Comparison of ENCODE assay signal across 11 cellular contexts in the genomic region with DNA sequence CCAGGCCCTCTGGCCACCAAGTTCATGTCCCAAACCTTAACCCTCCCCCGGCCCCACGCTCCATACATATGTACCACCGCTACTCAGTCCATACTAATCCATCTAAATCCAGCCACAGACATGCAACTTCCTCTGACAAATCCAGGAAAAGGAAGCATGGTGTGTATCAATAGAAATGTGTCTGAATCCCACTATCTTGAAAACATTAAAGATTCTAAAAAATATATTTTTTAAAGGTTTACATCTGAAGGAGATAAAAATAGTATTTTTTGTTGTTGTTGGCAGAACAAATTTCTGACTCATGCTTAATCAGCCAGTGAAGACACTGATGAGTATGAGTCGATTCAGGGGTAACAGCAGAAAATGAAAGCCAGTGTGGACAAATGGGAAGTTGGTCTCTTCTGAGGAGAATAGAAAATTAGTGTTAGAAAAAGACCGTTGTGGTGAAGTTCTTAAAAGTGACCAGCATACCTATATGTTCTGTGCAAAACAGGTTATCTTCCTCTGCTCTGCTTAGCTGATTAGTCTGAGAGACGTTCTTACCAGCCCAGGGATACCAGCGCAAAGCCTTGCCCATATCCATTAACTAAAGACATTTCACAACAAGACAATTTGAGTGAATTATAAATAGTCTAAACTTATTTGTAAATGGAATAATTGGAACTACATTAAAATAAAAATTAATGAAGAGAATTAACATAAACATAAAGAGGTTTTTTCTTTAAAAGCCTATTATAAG.
DNase-seq lines count a peak whose midpoint lies in the region; ATAC-seq and TF ChIP-seq lines count a peak whose summit lies in the region.
"Had no signal": no experiment of that assay in that cellular context is flagged by ENCODE, and none has a peak within 500 bp of the region (broad histone marks: within the 10 kb centered on the region; RNA-seq: fewer than 3 reads in every experiment).

No MANE protein-coding gene starts in this region.

- POLR2A ChIA-PET in CD4-positive, alpha-beta T cell (lab: Charles Lee): no interaction called here

- no peaks in the 10 kb centered on the region for H3K4me1 Mint-ChIP-seq in CD4-positive, alpha-beta T cell (ENCODE audit: low read depth)

- CTCF ChIA-PET in CD4-positive, alpha-beta T cell (lab: Charles Lee): no interaction called here

- H2BK5ac ChIP-seq in trophoblast cell (ENCODE audit: low read depth, low read length, poor library complexity): no peak overlapping the region

- H3K79me2 ChIP-seq in fibroblast of lung (ENCODE audit: control insufficient read depth, insufficient read depth, low read length) (no peaks in the 10 kb centered on the region), trophoblast cell (ENCODE audit: control insufficient read depth, insufficient read depth, low read length, poor library complexity) (no peaks in the 10 kb centered on the region)

- H3K4ac ChIP-seq in trophoblast cell (ENCODE audit: low read depth, low read length): no peak overlapping the region

- H3K4me3 ChIP-seq in HFF-Myc (replicated peaks; ENCODE audit: low read depth, low read length) (no peak overlapping the region), RWPE2 (ENCODE audit: severe bottlenecking) (no peak overlapping the region), fibroblast of lung (replicated peaks in 1 of 4; ENCODE audit: control extremely low read depth in 1 of 4, insufficient read depth in 1 of 4, low read depth in 3 of 4, low read length in 4 of 4) (peak overlapping the region in 2 of 4 experiments; percentile 3 to 8), skeletal muscle cell (ENCODE audit: low read depth, low read length) (no peak overlapping the region), trophoblast cell (ENCODE audit: low read depth, low read length) (no peak overlapping the region)
- H3K4me3 ChIP-seq: testis had no signal

- no peak overlapping the region for H4K12ac ChIP-seq in trophoblast cell (ENCODE audit: low read depth, low read length)

- no peak overlapping the region for H3K27ac Mint-ChIP-seq in CD4-positive, alpha-beta T cell

- DNase-seq in HFF-Myc (ENCODE audit: extremely low read depth, low read depth) (peak; percentile 29), RWPE2 (ENCODE audit: low spot score) (no peak), fibroblast of lung (ENCODE audit: low read depth in 2 of 2) (peak; percentile 86 to 89), skeletal muscle cell (ENCODE audit: low read depth) (peak; percentile 76), trophoblast cell (no peak), ecto neural progenitor cell (ENCODE audit: low spot score) (no peak)
- DNase-seq in CD4-positive, alpha-beta T cell: no peak
- DNase-seq: cerebellar nuclear complex; NCI-H2107; stimulated activated CD4-positive, alpha-beta T cell treated with anti-CD3 and anti-CD28 coated beads, Interleukin-4, amount 100 ng/mL, for 24 hours; testis had no signal

- H3K14ac ChIP-seq in trophoblast cell (ENCODE audit: low read length): no peak overlapping the region

- H3K27me3 ChIP-seq in RWPE2 (ENCODE audit: insufficient read depth, poor library complexity, severe bottlenecking): no peaks in the 10 kb centered on the region
- H3K27me3 ChIP-seq in fibroblast of lung (ENCODE audit: control insufficient read depth, insufficient read depth, low read length): no peaks in the 10 kb centered on the region
- no peaks in the 10 kb centered on the region for H3K27me3 ChIP-seq in CD4-positive, alpha-beta T cell (ENCODE audit: control insufficient read depth, insufficient read depth, low read length)
- no peaks in the 10 kb centered on the region for H3K27me3 ChIP-seq in trophoblast cell (ENCODE audit: insufficient read depth, low read length)
- H3K27me3 ChIP-seq: testis had no signal

- H3K4me2 ChIP-seq in fibroblast of lung (ENCODE audit: extremely low read depth, insufficient read depth, low read length) (peak overlapping the region; percentile 89), trophoblast cell (ENCODE audit: low read length) (no peak overlapping the region)

- peak overlapping the region; percentile 80 for H2AFZ ChIP-seq in fibroblast of lung (ENCODE audit: low read length)
- no peak overlapping the region for H2AFZ ChIP-seq in trophoblast cell (ENCODE audit: insufficient read depth, low read length, poor library complexity)

- H3K27ac ChIP-seq in RWPE2 (ENCODE audit: poor library complexity, severe bottlenecking) (peak overlapping the region; percentile 15), fibroblast of lung (ENCODE audit: insufficient read depth, low read length) (peak overlapping the region; percentile 85), trophoblast cell (ENCODE audit: low read depth, low read length) (no peak overlapping the region)
- H3K27ac ChIP-seq in CD4-positive, alpha-beta T cell (ENCODE audit: low read depth, low read length): no peak overlapping the region
- H3K27ac ChIP-seq: testis had no signal

- no peak overlapping the region for H2BK12ac ChIP-seq in trophoblast cell (ENCODE audit: low read length)

- intact Hi-C loops in CD4-positive, alpha-beta T cell (cut with DNase I, micrococcal nuclease): no loop called here

- no peaks in the 10 kb centered on the region for H3K9me3 ChIP-seq in RWPE2 (ENCODE audit: severe bottlenecking)
- H3K9me3 ChIP-seq in fibroblast of lung (ENCODE audit: control insufficient read depth, insufficient read depth, low read depth, low read length): no peaks in the 10 kb centered on the region
- no peaks in the 10 kb centered on the region for H3K9me3 ChIP-seq in CD4-positive, alpha-beta T cell (ENCODE audit: control insufficient read depth, low read length)
- H3K9me3 ChIP-seq in trophoblast cell (ENCODE audit: insufficient read depth, low read depth, low read length): no peaks in the 10 kb centered on the region
- H3K9me3 ChIP-seq: testis had no signal

- no peaks in the 10 kb centered on the region for H4K20me1 ChIP-seq in fibroblast of lung (ENCODE audit: control insufficient read depth, extremely low read depth, insufficient read depth, low read length)

- H3K36me3 ChIP-seq in RWPE2 (ENCODE audit: low read depth): no peaks in the 10 kb centered on the region
- no peaks in the 10 kb centered on the region for H3K36me3 ChIP-seq in fibroblast of lung (ENCODE audit: control insufficient read depth, insufficient read depth, low read length)
- no peaks in the 10 kb centered on the region for H3K36me3 ChIP-seq in trophoblast cell (ENCODE audit: control insufficient read depth in 1 of 2, insufficient read depth in 2 of 2, low read length in 2 of 2)

- H4K91ac ChIP-seq in trophoblast cell (ENCODE audit: low read depth, low read length): no peak overlapping the region

- no peaks in the 10 kb centered on the region for H3K27me3 Mint-ChIP-seq in CD4-positive, alpha-beta T cell

- peaks cover 6% of the 10 kb centered on the region for H3K9me3 Mint-ChIP-seq in CD4-positive, alpha-beta T cell

- no peak overlapping the region for H3K23ac ChIP-seq in trophoblast cell (ENCODE audit: low read length)

- no peak overlapping the region for H3K4me3 Mint-ChIP-seq in CD4-positive, alpha-beta T cell

- no peak overlapping the region for H4K8ac ChIP-seq in trophoblast cell (ENCODE audit: low read depth, low read length)

- H3K79me1 ChIP-seq in trophoblast cell (ENCODE audit: low read length): no peaks in the 10 kb centered on the region

- no CpG with 5 or more reads among the region's 7 CpGs for WGBS in trophoblast cell (ENCODE audit: extremely low coverage, insufficient coverage, insufficient read length)

- peaks cover 7% of the 10 kb centered on the region for H3K36me3 Mint-ChIP-seq in CD4-positive, alpha-beta T cell (ENCODE audit: low read depth)

- H2AK5ac ChIP-seq in trophoblast cell (ENCODE audit: low read length): no peak overlapping the region

- H3K9ac ChIP-seq in fibroblast of lung (ENCODE audit: insufficient read depth, low read length): no peak overlapping the region
- no peak overlapping the region for H3K9ac ChIP-seq in trophoblast cell (ENCODE audit: low read length)

- H3K18ac ChIP-seq in trophoblast cell (ENCODE audit: low read length): no peak overlapping the region

- peak; percentile 87 for ATAC-seq in RWPE2 (ENCODE audit: low read depth)
- ATAC-seq in CD4-positive, alpha-beta T cell (ENCODE audit: poor library complexity): no peak

- H3K4me1 ChIP-seq in RWPE2 (ENCODE audit: insufficient read depth, poor library complexity, severe bottlenecking): peaks cover 14% of the 10 kb centered on the region
- H3K4me1 ChIP-seq in fibroblast of lung (ENCODE audit: control insufficient read depth, extremely low read depth, insufficient read depth, low read length): peaks cover 4% of the 10 kb centered on the region
- H3K4me1 ChIP-seq in trophoblast cell (ENCODE audit: control insufficient read depth in 1 of 2, insufficient read depth in 2 of 2, low read length in 2 of 2): no peaks in the 10 kb centered on the region
- H3K4me1 ChIP-seq: testis had no signal

- TF ChIP-seq CTCF in HFF-Myc (IDR thresholded peaks at IDR 0.05; ENCODE audit: low read depth, low read length, missing control alignments) (no peak), RWPE2 (IDR thresholded peaks at IDR 0.05; ENCODE audit: poor library complexity, severe bottlenecking) (no peak), fibroblast of lung (conservative IDR thresholded peaks at IDR 0.05 in 1 of 2, IDR thresholded peaks at IDR 0.05 in 1 of 2; ENCODE audit: low read depth in 1 of 2, low read length in 2 of 2) (no peak)
- no peak for TF ChIP-seq CTCF in CD4-positive, alpha-beta T cell (IDR thresholded peaks at IDR 0.05)

- no peak overlapping the region for H2BK120ac ChIP-seq in trophoblast cell (ENCODE audit: insufficient read depth, low read length, poor library complexity)

Comparison
In these comparisons a context has a peak if more than half of its experiments do, and no peak if none do; other contexts are left out.
1. DNase-seq: peak in HFF-Myc (single experiment), fibroblast of lung (2 of 2) and skeletal muscle cell (single experiment); none in RWPE2 (single experiment), CD4-positive, alpha-beta T cell (0 of 10), trophoblast cell (0 of 2) and ecto neural progenitor cell (single experiment).
2. H3K27ac ChIP-seq: peak in RWPE2 (single experiment) and fibroblast of lung (single experiment); none in CD4-positive, alpha-beta T cell (single experiment) and trophoblast cell (single experiment).